Comparison of ENCODE assay signal across 21 cellular contexts in genomic region chr5:2375291-2375690, GRCh38.
DNase-seq lines count a peak whose midpoint lies in the region; ATAC-seq, FAIRE-seq and TF ChIP-seq lines count a peak whose summit lies in the region.
"Had no signal": no experiment of that assay in that cellular context is flagged by ENCODE, and none has a peak within 500 bp of the region (broad histone marks: within the 10 kb centered on the region; RNA-seq: fewer than 3 reads in every experiment).

No MANE protein-coding gene starts in this region.

- peak overlapping the region; percentile 65 for H3K18ac ChIP-seq in neuronal stem cell (ENCODE audit: low read length)

- no peak overlapping the region for H2BK12ac ChIP-seq in neuronal stem cell (ENCODE audit: low read length)

- no peak overlapping the region for H3K14ac ChIP-seq in neuronal stem cell (ENCODE audit: low read length)

- H3K27ac ChIP-seq in neuronal stem cell (replicated peaks; ENCODE audit: low read length): no peak overlapping the region
- H3K27ac ChIP-seq: BLaER1 had no signal

- H3K79me1 ChIP-seq in neuronal stem cell (ENCODE audit: low read depth, low read length): no peaks in the 10 kb centered on the region

- no peak for FAIRE-seq in D721Med (lab: Jason Lieb, UNC)
- FAIRE-seq: A204.1, G401.6, GM12891, GM19239 had no signal

- no peak overlapping the region for H4K8ac ChIP-seq in neuronal stem cell (ENCODE audit: low read depth, low read length)

- H3K4ac ChIP-seq in neuronal stem cell (ENCODE audit: low read length): no peak overlapping the region

- no peak overlapping the region for H3K4me3 ChIP-seq in neuronal stem cell (ENCODE audit: low read length in 2 of 2)
- H3K4me3 ChIP-seq: BLaER1 had no signal

- no peak overlapping the region for H2AK5ac ChIP-seq in neuronal stem cell (ENCODE audit: low read depth, low read length)

- H3K4me2 ChIP-seq in neuronal stem cell (ENCODE audit: insufficient read depth, low read length, poor library complexity, severe bottlenecking): no peak overlapping the region
- H3K4me2 ChIP-seq: BLaER1 had no signal

- WGBS in neuronal stem cell (ENCODE audit: extremely low coverage in 2 of 2, insufficient read length in 2 of 2, insufficient replicate concordance in 1 of 2), 2 donors: no CpG with 5 or more reads among the region's 13 CpGs

- no peak overlapping the region for H3K23ac ChIP-seq in neuronal stem cell (ENCODE audit: low read depth, low read length, poor library complexity)

- no peak overlapping the region for H2BK5ac ChIP-seq in neuronal stem cell (ENCODE audit: low read length)

- no peak overlapping the region for H2AFZ ChIP-seq in neuronal stem cell (ENCODE audit: low read length)

- no peaks in the 10 kb centered on the region for H3K9me3 ChIP-seq in neuronal stem cell (replicated peaks in 1 of 2; ENCODE audit: control insufficient read depth in 2 of 2, insufficient read depth in 1 of 2, low read depth in 1 of 2, low read length in 2 of 2)
- H3K9me3 ChIP-seq: BE2C, BLaER1 had no signal

- DNase-seq in islet precursor cell (peak; percentile 12), neuronal stem cell (ENCODE audit: low spot score) (no peak), posterior vena cava (ENCODE audit: low spot score) (peak; percentile 54), NCI-H2196 treated with DMSO at 0.1 percent for 48 hours (lab: John Stamatoyannopoulos, UW; ENCODE audit: unreplicated experiment) (no peak), left cardiac atrium (no peak), D721Med (ENCODE audit: insufficient read length, low spot score) (no peak)
- DNase-seq: 8988T; ACHN; BE2C; C1 segment of cervical spinal cord; CD4-positive, alpha-beta memory T cell; CD4-positive, CD25-positive, alpha-beta regulatory T cell; CD8-positive, alpha-beta memory T cell; COR-L47; GF-D8 had no signal

- no peak overlapping the region for H2BK120ac ChIP-seq in neuronal stem cell (ENCODE audit: low read depth, low read length)

- no peaks in the 10 kb centered on the region for H3K4me1 ChIP-seq in neuronal stem cell (ENCODE audit: control insufficient read depth in 2 of 2, insufficient read depth in 1 of 2, low read depth in 1 of 2, low read length in 2 of 2)
- H3K4me1 ChIP-seq: BE2C, BLaER1 had no signal

- no peak for TF ChIP-seq CTCF in D721Med (IDR thresholded peaks at IDR 0.05; ENCODE audit: insufficient read depth, missing control alignments)

- ATAC-seq in left cardiac atrium (no peak), HG03354 (IDR thresholded peaks at IDR 0.05; ENCODE audit: poor library complexity, severe bottlenecking, unreplicated experiment) (no peak)

- H3K9ac ChIP-seq in neuronal stem cell (ENCODE audit: low read depth, low read length, poor library complexity): no peak overlapping the region
- H3K9ac ChIP-seq: BLaER1 had no signal

- no peak overlapping the region for H2BK15ac ChIP-seq in neuronal stem cell (ENCODE audit: low read length)

- intact Hi-C loops in posterior vena cava (cut with DNase I): no loop called here
- intact Hi-C loops in left cardiac atrium (cut with DNase I): no loop called here

- H4K91ac ChIP-seq in neuronal stem cell (ENCODE audit: low read depth, low read length, poor library complexity): no peak overlapping the region

- peaks cover 0 to 1% of the 10 kb centered on the region in 2 donors for H3K36me3 ChIP-seq in neuronal stem cell (replicated peaks in 1 of 2; ENCODE audit: control insufficient read depth in 2 of 2, insufficient read depth in 2 of 2, low read length in 2 of 2)
- H3K36me3 ChIP-seq: BE2C, BLaER1 had no signal

- H3K27me3 ChIP-seq in neuronal stem cell (ENCODE audit: control insufficient read depth in 3 of 3, insufficient read depth in 3 of 3, low read depth in 1 of 3, low read length in 3 of 3): no peaks in the 10 kb centered on the region
- H3K27me3 ChIP-seq: BE2C, BLaER1 had no signal

Comparison
In these comparisons a context has a peak if more than half of its experiments do, and no peak if none do; other contexts are left out.
1. DNase-seq: peak in islet precursor cell (single experiment) and posterior vena cava (single experiment); none in neuronal stem cell (single experiment), NCI-H2196 treated with DMSO at 0.1 percent for 48 hours (single experiment), left cardiac atrium (single experiment) and D721Med (single experiment).